In the genomic region with DNA sequence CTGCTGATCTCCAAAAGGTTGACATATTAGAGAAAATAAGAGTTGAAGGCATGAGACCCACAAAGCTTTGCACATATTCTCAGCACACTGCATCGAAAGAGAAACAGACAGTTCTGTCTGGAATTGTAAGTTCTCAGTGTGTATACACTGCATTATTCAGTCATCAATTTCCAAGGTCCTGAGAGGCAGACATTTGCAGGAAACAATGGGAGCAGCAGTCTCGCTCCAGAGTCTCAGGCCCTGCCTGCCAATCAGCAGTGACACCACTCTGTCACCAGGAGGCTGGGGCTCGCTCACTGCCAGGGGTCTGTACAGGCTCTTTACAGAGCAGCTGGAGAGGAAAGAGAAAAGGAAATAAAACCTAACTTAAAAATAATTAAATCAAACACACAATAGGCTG, we compare ENCODE assay signal across 11 cellular contexts. TPM values are rescaled to one million over a fixed set of nuclear protein-coding genes. Genes with fewer than 3 reads are reported as not detected.
DNase-seq lines count a peak whose midpoint lies in the region; ATAC-seq and TF ChIP-seq lines count a peak whose summit lies in the region.
"Had no signal": no experiment of that assay in that cellular context is flagged by ENCODE, and none has a peak within 500 bp of the region (broad histone marks: within the 10 kb centered on the region; RNA-seq: fewer than 3 reads in every experiment).

No MANE protein-coding gene starts in this region.

- peaks cover 12% of the 10 kb centered on the region for H3K36me3 Mint-ChIP-seq in CD4-positive, CD25-positive, alpha-beta regulatory T cell
- H3K36me3 Mint-ChIP-seq in brain: peaks cover 6% of the 10 kb centered on the region
- H3K36me3 Mint-ChIP-seq: activated CD8-positive, alpha-beta memory T cell treated with anti-CD3 and anti-CD28 coated beads, Interleukin-2, amount 10 ng/mL, durations not matched to agents 7 days and 5 days had no signal

- H3K4me1 ChIP-seq in CD4-positive, CD25-positive, alpha-beta regulatory T cell (ENCODE audit: control insufficient read depth, insufficient read depth, low read length, poor library complexity, severe bottlenecking): no peaks in the 10 kb centered on the region

- H3K36me3 ChIP-seq in CD4-positive, CD25-positive, alpha-beta regulatory T cell (ENCODE audit: control insufficient read depth, insufficient read depth, low read length): no peaks in the 10 kb centered on the region

- peaks cover 10 to 19% (median 14%) of the 10 kb centered on the region in 4 donors for H3K4me1 Mint-ChIP-seq in CD4-positive, CD25-positive, alpha-beta regulatory T cell
- H3K4me1 Mint-ChIP-seq in brain: peaks cover 61% of the 10 kb centered on the region
- H3K4me1 Mint-ChIP-seq: activated CD8-positive, alpha-beta memory T cell treated with anti-CD3 and anti-CD28 coated beads, Interleukin-2, amount 10 ng/mL, durations not matched to agents 7 days and 5 days had no signal

- H3K9me3 Mint-ChIP-seq in CD4-positive, CD25-positive, alpha-beta regulatory T cell: no peaks in the 10 kb centered on the region
- peaks cover 0 to 3% (median 0%) of the 10 kb centered on the region in 5 experiments for H3K9me3 Mint-ChIP-seq in brain

- ATAC-seq in CD4-positive, CD25-positive, alpha-beta regulatory T cell (ENCODE audit: low read depth in 2 of 2): no peak
- ATAC-seq in GM18498 (IDR thresholded peaks at IDR 0.05; ENCODE audit: unreplicated experiment) (no peak), GM18858 (IDR thresholded peaks at IDR 0.05; ENCODE audit: unreplicated experiment) (no peak)
- ATAC-seq: activated CD8-positive, alpha-beta memory T cell treated with anti-CD3 and anti-CD28 coated beads, Interleukin-2, amount 10 ng/mL, durations not matched to agents 7 days and 5 days had no signal

- no peaks in the 10 kb centered on the region for H3K27me3 ChIP-seq in CD4-positive, CD25-positive, alpha-beta regulatory T cell (ENCODE audit: control insufficient read depth, insufficient read depth, low read length)

- no peak overlapping the region for H3K27ac ChIP-seq in CD4-positive, CD25-positive, alpha-beta regulatory T cell (ENCODE audit: insufficient read depth, low read length, poor library complexity, severe bottlenecking)
- H3K27ac ChIP-seq: C4-2B had no signal

- H3K27me3 Mint-ChIP-seq in CD4-positive, CD25-positive, alpha-beta regulatory T cell: no peaks in the 10 kb centered on the region
- no peaks in the 10 kb centered on the region for H3K27me3 Mint-ChIP-seq in brain

- TF ChIP-seq CTCF in brain (conservative IDR thresholded peaks at IDR 0.05): peak in 1 of 2 experiments; percentile 41

- DNase-seq in CD4-positive, CD25-positive, alpha-beta regulatory T cell: no peak
- DNase-seq in NCI-H146 (lab: John Stamatoyannopoulos, UW) (peak; percentile 58), midbrain (lab: John Stamatoyannopoulos, UW) (peak; percentile 53), NCI-H526 (lab: John Stamatoyannopoulos, UW) (no peak)
- no peak for DNase-seq in activated CD4-positive, alpha-beta T cell treated with anti-CD3 and anti-CD28 coated beads for 48 hours
- DNase-seq: activated CD8-positive, alpha-beta memory T cell treated with anti-CD3 and anti-CD28 coated beads, Interleukin-2, amount 10 ng/mL, durations not matched to agents 7 days and 5 days; stimulated activated CD4-positive, alpha-beta T cell treated with anti-CD3 and anti-CD28 coated beads, Interleukin-1b, Interleukin-23, amount 100 ng/mL, for 48 hours had no signal

- no peak overlapping the region for H3K4me3 Mint-ChIP-seq in CD4-positive, CD25-positive, alpha-beta regulatory T cell
- H3K4me3 Mint-ChIP-seq in brain: peak overlapping the region in 4 of 5 experiments; percentile 23 to 74 (median 58)
- H3K4me3 Mint-ChIP-seq: activated CD8-positive, alpha-beta memory T cell treated with anti-CD3 and anti-CD28 coated beads, Interleukin-2, amount 10 ng/mL, durations not matched to agents 7 days and 5 days had no signal

- H3K4me3 ChIP-seq in CD4-positive, CD25-positive, alpha-beta regulatory T cell (ENCODE audit: low read depth, low read length): no peak overlapping the region

- H3K9me3 ChIP-seq in CD4-positive, CD25-positive, alpha-beta regulatory T cell (ENCODE audit: control insufficient read depth in 2 of 2, low read length in 2 of 2): no peaks in the 10 kb centered on the region

- peak overlapping the region in 2 of 3 donors; percentile 26 to 34 for H3K27ac Mint-ChIP-seq in CD4-positive, CD25-positive, alpha-beta regulatory T cell
- H3K27ac Mint-ChIP-seq in brain: peak overlapping the region; percentile 68 to 96 (median 80)
- H3K27ac Mint-ChIP-seq: activated CD8-positive, alpha-beta memory T cell treated with anti-CD3 and anti-CD28 coated beads, Interleukin-2, amount 10 ng/mL, durations not matched to agents 7 days and 5 days had no signal

RNA-seq across cellular contexts. Expression of a gene that starts 36.3 kb away (rescaled TPM):
- 30.7 TPM for total RNA-seq in CD4-positive, CD25-positive, alpha-beta regulatory T cell
- 10 to 100 TPM in 1 of 4 donors, 1 to 10 TPM in 3; 6.4 to 13.3 (median 7.5) TPM for polyA plus RNA-seq in CD4-positive, CD25-positive, alpha-beta regulatory T cell
- 11.3 TPM for polyA plus RNA-seq in brain (ENCODE audit: insufficient read depth, low read depth, low replicate concordance)

Comparison
In these comparisons a context has a peak if more than half of its experiments do, and no peak if none do; other contexts are left out.
1. DNase-seq: peak in NCI-H146 (single experiment) and midbrain (single experiment); none in CD4-positive, CD25-positive, alpha-beta regulatory T cell (0 of 3), activated CD4-positive, alpha-beta T cell treated with anti-CD3 and anti-CD28 coated beads for 48 hours (single experiment) and NCI-H526 (0 of 2).
2. H3K4me3 Mint-ChIP-seq: peak in brain (4 of 5); none in CD4-positive, CD25-positive, alpha-beta regulatory T cell (0 of 4).